16 cellular contexts compared by ENCODE assay signal in genomic region chr2:43361286-43361685, GRCh38.
DNase-seq lines count a peak whose midpoint lies in the region; ATAC-seq and TF ChIP-seq lines count a peak whose summit lies in the region.
"Had no signal": no experiment of that assay in that cellular context is flagged by ENCODE, and none has a peak within 500 bp of the region (broad histone marks: within the 10 kb centered on the region; RNA-seq: fewer than 3 reads in every experiment).

No MANE protein-coding gene starts in this region.

- intact Hi-C loops in ovary (cut with DNase I) = no loop called here

- H3K9ac ChIP-seq in KMS-11 = peak overlapping the region; percentile 2; the same call in 1 of the 2 replicates

- TF ChIP-seq EP300 in ovary (IDR thresholded peaks at IDR 0.05) = no peak

- H3K36me3 ChIP-seq in KMS-11 (ENCODE audit: insufficient read depth) (no peaks in the 10 kb centered on the region), ovary (no peaks in the 10 kb centered on the region)
- H3K36me3 ChIP-seq: Peyer's patch had no signal

- H3K36me3 Mint-ChIP-seq in central memory CD8-positive, alpha-beta T cell (ENCODE audit: insufficient read depth) = peaks cover 5% of the 10 kb centered on the region
- no peaks in the 10 kb centered on the region for H3K36me3 Mint-ChIP-seq in mesothelial cell of epicardium

- peak overlapping the region; percentile 40 for H3K4me2 ChIP-seq in KMS-11

- TF ChIP-seq CTCF in KMS-11 (conservative IDR thresholded peaks at IDR 0.05; ENCODE audit: low read depth, low read length) = no peak
- no peak for TF ChIP-seq CTCF in mesothelial cell of epicardium (IDR thresholded peaks at IDR 0.05; ENCODE audit: unreplicated experiment)
- TF ChIP-seq CTCF in ovary (IDR thresholded peaks at IDR 0.05) = no peak

- peaks cover 12% of the 10 kb centered on the region for H3K4me1 Mint-ChIP-seq in central memory CD8-positive, alpha-beta T cell
- H3K4me1 Mint-ChIP-seq in mesothelial cell of epicardium = peaks cover 43% of the 10 kb centered on the region

- ATAC-seq in central memory CD8-positive, alpha-beta T cell (replicated peaks; ENCODE audit: extremely low read depth, poor library complexity, severe bottlenecking) = no peak
- no peak for ATAC-seq in HG03159 (IDR thresholded peaks at IDR 0.05; ENCODE audit: unreplicated experiment)
- no peak for ATAC-seq in HG03039 (IDR thresholded peaks at IDR 0.05; ENCODE audit: unreplicated experiment)
- ATAC-seq: K562 had no signal

- no peak overlapping the region for H2AFZ ChIP-seq in KMS-11 (ENCODE audit: low read depth)

- WGBS in ovary, 3 donors = 71 to 81% (median 79%) methylated on average over 2 of the region's 2 CpGs

- peak; percentile 64 for DNase-seq in AG20443 (ENCODE audit: low spot score)
- no peak for DNase-seq in central memory CD8-positive, alpha-beta T cell (ENCODE audit: low spot score in 2 of 2)
- no peak for DNase-seq in mesothelial cell of epicardium (ENCODE audit: low spot score in 2 of 2, unreplicated experiment in 2 of 2)
- no peak for DNase-seq in ovary
- no peak for DNase-seq in NCI-H2227 treated with DMSO at 0.1 percent for 48 hours (lab: John Stamatoyannopoulos, UW)
- DNase-seq: GF-D8, NCI-H146, NCI-H2081 treated with DMSO at 0.1 percent for 48 hours, NCI-H524, Peyer's patch, SHP77 had no signal

- H3K27ac ChIP-seq in KMS-11 = peak overlapping the region; percentile 67
- H3K27ac ChIP-seq in ovary = no peak overlapping the region
- H3K27ac ChIP-seq: C4-2B had no signal

- no peaks in the 10 kb centered on the region for H3K27me3 Mint-ChIP-seq in central memory CD8-positive, alpha-beta T cell
- no peaks in the 10 kb centered on the region for H3K27me3 Mint-ChIP-seq in mesothelial cell of epicardium (ENCODE audit: low read depth)

- H3K9me3 Mint-ChIP-seq in central memory CD8-positive, alpha-beta T cell = no peaks in the 10 kb centered on the region
- no peaks in the 10 kb centered on the region for H3K9me3 Mint-ChIP-seq in mesothelial cell of epicardium

- H3K27ac Mint-ChIP-seq in central memory CD8-positive, alpha-beta T cell (ENCODE audit: low read depth) = peak overlapping the region; percentile 48
- peak overlapping the region; percentile 45 for H3K27ac Mint-ChIP-seq in mesothelial cell of epicardium

- H4K20me1 ChIP-seq in KMS-11 (ENCODE audit: insufficient read depth) = no peaks in the 10 kb centered on the region

- H3K4me1 ChIP-seq in KMS-11 (ENCODE audit: low read depth, poor library complexity, severe bottlenecking) (peaks cover 70% of the 10 kb centered on the region), ovary (ENCODE audit: insufficient read depth) (peaks cover 5% of the 10 kb centered on the region)
- H3K4me1 ChIP-seq: Peyer's patch had no signal

- peak overlapping the region; percentile 77 for H3K4me3 ChIP-seq in KMS-11 (IDR thresholded peaks at IDR 0.05; ENCODE audit: insufficient read depth, low read depth, low read length)
- no peak overlapping the region for H3K4me3 ChIP-seq in ovary
- H3K4me3 ChIP-seq: K562, Peyer's patch had no signal

- no peak for TF ChIP-seq POLR2A in ovary (IDR thresholded peaks at IDR 0.05)

- H3K4me3 Mint-ChIP-seq in central memory CD8-positive, alpha-beta T cell = no peak overlapping the region
- no peak overlapping the region for H3K4me3 Mint-ChIP-seq in mesothelial cell of epicardium

- H3K79me2 ChIP-seq in KMS-11 (ENCODE audit: insufficient read depth, low read depth) = no peaks in the 10 kb centered on the region

- H3K9me3 ChIP-seq in ovary = no peaks in the 10 kb centered on the region
- H3K9me3 ChIP-seq: Peyer's patch had no signal

- no peaks in the 10 kb centered on the region for H3K27me3 ChIP-seq in KMS-11 (ENCODE audit: insufficient read depth, low read depth)
- H3K27me3 ChIP-seq in ovary = no peaks in the 10 kb centered on the region
- H3K27me3 ChIP-seq: Peyer's patch had no signal
